In the genomic region with DNA sequence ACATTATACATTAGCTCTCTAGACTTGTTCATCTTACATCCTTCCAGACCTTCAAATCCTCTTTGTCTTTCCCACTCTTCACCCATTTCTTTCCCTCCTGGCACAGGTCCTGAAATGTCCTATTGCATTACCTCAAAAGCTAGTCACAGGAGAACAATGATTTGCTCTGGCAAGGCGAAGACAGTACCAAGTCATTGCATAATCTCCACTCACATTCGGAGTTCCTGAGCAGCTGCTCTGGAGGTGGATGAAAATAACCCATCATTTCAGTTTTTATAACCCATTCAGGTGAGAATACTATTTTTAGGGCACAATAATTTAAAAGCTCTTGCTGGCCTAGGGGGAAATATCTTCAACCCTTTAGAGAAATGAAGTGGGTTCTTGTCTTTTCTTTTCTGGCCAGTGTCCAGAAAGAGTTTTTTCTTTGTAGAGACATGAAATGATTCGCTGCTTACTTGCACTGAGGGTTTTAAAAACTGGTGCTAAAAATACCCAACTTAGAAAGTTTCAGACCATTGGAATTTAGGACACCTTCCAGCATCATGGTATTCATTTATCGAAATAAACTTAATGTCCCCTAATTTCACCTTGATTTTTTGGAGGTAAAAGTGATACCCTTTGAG, we compare ENCODE assay signal across 16 cellular contexts. TPM values are rescaled to one million over a fixed set of nuclear protein-coding genes. Genes with fewer than 3 reads are reported as not detected.
DNase-seq lines count a peak whose midpoint lies in the region; ATAC-seq, FAIRE-seq and TF ChIP-seq lines count a peak whose summit lies in the region.
"Had no signal": no experiment of that assay in that cellular context is flagged by ENCODE, and none has a peak within 500 bp of the region (broad histone marks: within the 10 kb centered on the region; RNA-seq: fewer than 3 reads in every experiment).

No MANE protein-coding gene starts in this region.

- 31% methylated on average over 4 of the region's 4 CpGs for WGBS in A549 (ENCODE audit: missing lambda C conversion rate)

- no peak for TF ChIP-seq CTCF in A549 (IDR thresholded peaks at IDR 0.05)
- no peak for TF ChIP-seq CTCF in omental fat pad (IDR thresholded peaks at IDR 0.05)

- no peak for TF ChIP-seq EP300 in A549 (IDR thresholded peaks at IDR 0.05)

- no peaks in the 10 kb centered on the region for H3K9me3 ChIP-seq in A549
- no peaks in the 10 kb centered on the region for H3K9me3 ChIP-seq in CD4-positive, alpha-beta memory T cell (ENCODE audit: control insufficient read depth in 1 of 2, low read length in 2 of 2)
- H3K9me3 ChIP-seq: ovary had no signal

- no peak for TF ChIP-seq RAD21 in A549 (conservative IDR thresholded peaks at IDR 0.05 in 1 of 2, IDR thresholded peaks at IDR 0.05 in 1 of 2)

- H3K27me3 ChIP-seq in CD4-positive, alpha-beta memory T cell (ENCODE audit: insufficient read depth, low read length) = no peaks in the 10 kb centered on the region
- H3K27me3 ChIP-seq: ovary had no signal

- H3K4me1 Mint-ChIP-seq in CD4-positive, alpha-beta memory T cell = no peaks in the 10 kb centered on the region

- H3K27me3 Mint-ChIP-seq in CD4-positive, alpha-beta memory T cell = peaks cover 8 to 18% of the 10 kb centered on the region in 2 donors

- H3K4me2 ChIP-seq in A549 = peak overlapping the region; percentile 27; the same call in 2 of the 3 replicates

- DNase-seq in A549 (ENCODE audit: low read depth in 1 of 2, low spot score in 1 of 2) = no peak
- peak; percentile 41 for DNase-seq in HS-5 (ENCODE audit: low read depth)
- peak; percentile 19 for DNase-seq in cerebellar cortex (ENCODE audit: low spot score)
- peak; percentile 69 for DNase-seq in iris pigment epithelial cell (ENCODE audit: low read depth)
- DNase-seq in omental fat pad (ENCODE audit: low spot score) = no peak
- no peak for DNase-seq in NCI-H2196 (lab: John Stamatoyannopoulos, UW; ENCODE audit: unreplicated experiment)
- no peak for DNase-seq in CD4-positive, alpha-beta memory T cell
- DNase-seq: ACHN; activated CD8-positive, alpha-beta T cell treated with anti-CD3 and anti-CD28 coated beads for 36 hours; activated effector memory CD4-positive, alpha-beta T cell treated with Interleukin-2 at 50 U/mL for 16 hours; erythroblast; NCI-H1417 treated with DMSO at 0.1 percent for 48 hours; NCI-H526 treated with DMSO at 0.1 percent for 48 hours; ovary; SHP77 treated with DMSO at 0.1 percent for 48 hours had no signal

- no peak overlapping the region for H3K27ac Mint-ChIP-seq in CD4-positive, alpha-beta memory T cell
- H3K27ac Mint-ChIP-seq: activated CD8-positive, alpha-beta T cell treated with anti-CD3 and anti-CD28 coated beads for 36 hours had no signal

- no peaks in the 10 kb centered on the region for H3K36me3 ChIP-seq in CD4-positive, alpha-beta memory T cell (ENCODE audit: insufficient read depth, low read length)
- H3K36me3 ChIP-seq: ovary had no signal

- intact Hi-C loops in CD4-positive, alpha-beta memory T cell (cut with micrococcal nuclease) = no loop called here

- no peak for TF ChIP-seq POLR2A in A549 (IDR thresholded peaks at IDR 0.05; ENCODE audit: low read length)

- H3K27ac ChIP-seq in A549 = no peak overlapping the region
- no peak overlapping the region for H3K27ac ChIP-seq in CD4-positive, alpha-beta memory T cell (ENCODE audit: low read depth, low read length)
- H3K27ac ChIP-seq: ovary had no signal

- no peak overlapping the region for H3K4me3 ChIP-seq in A549
- no peak overlapping the region for H3K4me3 ChIP-seq in CD4-positive, alpha-beta memory T cell (ENCODE audit: low read length in 2 of 2)
- H3K4me3 ChIP-seq: ovary had no signal

- no peak overlapping the region for H3K4me3 Mint-ChIP-seq in CD4-positive, alpha-beta memory T cell
- H3K4me3 Mint-ChIP-seq: activated CD8-positive, alpha-beta T cell treated with anti-CD3 and anti-CD28 coated beads for 36 hours had no signal

- CTCF ChIA-PET in A549 (lab: Yijun Ruan, JAX) = interaction anchor here (1.3 to 2.2 kb wide), 2 partner anchors 9 to 84 kb away, joined by 5 to 7 read pairs; no protein-coding TSS in a partner anchor
- CTCF ChIA-PET in CD4-positive, alpha-beta memory T cell (lab: Charles Lee; ENCODE audit: partially characterized antibody) = no interaction called here

- no peak for FAIRE-seq in A549 (lab: Jason Lieb, UNC)

- H3K4me1 ChIP-seq in A549 = peaks cover 10% of the 10 kb centered on the region; the same call in 1 of the 3 replicates
- no peaks in the 10 kb centered on the region for H3K4me1 ChIP-seq in CD4-positive, alpha-beta memory T cell (ENCODE audit: insufficient read depth, low read length)

- H3K9me3 Mint-ChIP-seq in CD4-positive, alpha-beta memory T cell = no peaks in the 10 kb centered on the region
- H3K9me3 Mint-ChIP-seq: activated CD8-positive, alpha-beta T cell treated with anti-CD3 and anti-CD28 coated beads for 36 hours had no signal

- ATAC-seq in A549 (peak; percentile 46 to 50; a peak in 1 of 6 replicates), omental fat pad (ENCODE audit: low FRiP score) (no peak), GM18873 (IDR thresholded peaks at IDR 0.05; ENCODE audit: low FRiP score, unreplicated experiment) (no peak)
- ATAC-seq: activated CD8-positive, alpha-beta T cell treated with anti-CD3 and anti-CD28 coated beads for 36 hours had no signal

- POLR2A ChIA-PET in A549 (lab: Yijun Ruan, JAX) = interaction anchor here (0.9 kb wide), 1 partner anchor 24 kb away, joined by 3 read pairs; no protein-coding TSS in a partner anchor
- POLR2A ChIA-PET in CD4-positive, alpha-beta memory T cell (lab: Charles Lee; ENCODE audit: partially characterized antibody) = no interaction called here

- H3K36me3 Mint-ChIP-seq in CD4-positive, alpha-beta memory T cell = no peaks in the 10 kb centered on the region

TF ChIP-seq in A549, 52 proteins besides CTCF, POLR2A, EP300 and RAD21:
- TF ChIP-seq, protein P1, sequence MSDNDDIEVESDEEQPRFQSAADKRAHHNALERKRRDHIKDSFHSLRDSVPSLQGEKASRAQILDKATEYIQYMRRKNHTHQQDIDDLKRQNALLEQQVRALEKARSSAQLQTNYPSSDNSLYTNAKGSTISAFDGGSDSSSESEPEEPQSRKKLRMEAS (IDR thresholded peaks at IDR 0.05) = no peak
- TF ChIP-seq CEBPB (IDR thresholded peaks at IDR 0.05) = peak; percentile 36 to 47; a peak in 3 of 4 replicates
- TF ChIP-seq TFCP2L1 (CRISPR knock-in tag; IDR thresholded peaks at IDR 0.05) = no peak
- TF ChIP-seq, protein P2, sequence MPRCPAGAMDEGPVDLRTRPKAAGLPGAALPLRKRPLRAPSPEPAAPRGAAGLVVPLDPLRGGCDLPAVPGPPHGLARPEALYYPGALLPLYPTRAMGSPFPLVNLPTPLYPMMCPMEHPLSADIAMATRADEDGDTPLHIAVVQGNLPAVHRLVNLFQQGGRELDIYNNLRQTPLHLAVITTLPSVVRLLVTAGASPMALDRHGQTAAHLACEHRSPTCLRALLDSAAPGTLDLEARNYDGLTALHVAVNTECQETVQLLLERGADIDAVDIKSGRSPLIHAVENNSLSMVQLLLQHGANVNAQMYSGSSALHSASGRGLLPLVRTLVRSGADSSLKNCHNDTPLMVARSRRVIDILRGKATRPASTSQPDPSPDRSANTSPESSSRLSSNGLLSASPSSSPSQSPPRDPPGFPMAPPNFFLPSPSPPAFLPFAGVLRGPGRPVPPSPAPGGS (IDR thresholded peaks at IDR 0.05) = no peak

RNA-seq across cellular contexts. Expression of a gene that starts 23.4 kb away (rescaled TPM):
- polyA plus RNA-seq in A549 (2011; rRNA removed) (42.8 and 66.9 TPM in 2 replicates), A549 (2017; fragmentation: RNase III; extraction: RNeasy Plus Mini Kit Qiagen cat#74134 plus additional on column Dnase treatment) (42.0 to 45.2 TPM (median 42.6 TPM) in 3 replicates)
- 17.9 and 20.3 TPM in 2 replicates for polyA plus RNA-seq in A549 (2012; cell fraction: cytosol; rRNA removed)
- 17.7 and 18.1 TPM in 2 replicates for polyA plus RNA-seq in A549 (2012; cell fraction: nucleus; rRNA removed)
- polyA minus RNA-seq in A549 (2011; rRNA and poly(A)+ RNA removed) = 11.5 and 16.5 TPM in 2 replicates
- 10 to 100 TPM; 21.3 to 30.0 (median 26.3) TPM for total RNA-seq in omental fat pad
- total RNA-seq in CD4-positive, alpha-beta memory T cell = 10 to 100 TPM; 28.4 to 30.1 TPM
- polyA plus RNA-seq in CD4-positive, alpha-beta memory T cell = 10 to 100 TPM; 25.1 to 29.1 TPM

Comparison
In these comparisons a context has a peak if more than half of its experiments do, and no peak if none do; other contexts are left out.
1. ATAC-seq: peak in A549 (2 of 2); none in omental fat pad (single experiment) and GM18873 (single experiment).
2. DNase-seq: peak in HS-5 (single experiment), cerebellar cortex (single experiment) and iris pigment epithelial cell (single experiment); none in A549 (0 of 2), omental fat pad (single experiment), NCI-H2196 (single experiment) and CD4-positive, alpha-beta memory T cell (0 of 5).